Comparison of ENCODE assay signal across 17 cellular contexts in genomic region chr19:33383722-33384292, GRCh38. TPM values are rescaled to one million over a fixed set of nuclear protein-coding genes. Genes with fewer than 3 reads are reported as not detected.
DNase-seq lines count a peak whose midpoint lies in the region; ATAC-seq, FAIRE-seq and TF ChIP-seq lines count a peak whose summit lies in the region.
"Had no signal": no experiment of that assay in that cellular context is flagged by ENCODE, and none has a peak within 500 bp of the region (broad histone marks: within the 10 kb centered on the region; RNA-seq: fewer than 3 reads in every experiment).

No MANE protein-coding gene starts in this region.

- H3K9me3 Mint-ChIP-seq in activated naive CD4-positive, alpha-beta T cell treated with anti-CD3 and anti-CD28 coated beads, Interleukin-2, amount 50 U/mL, for 24 hours: no peaks in the 10 kb centered on the region
- H3K9me3 Mint-ChIP-seq in activated naive CD4-positive, alpha-beta T cell treated with anti-CD3 and anti-CD28 coated beads for 36 hours: no peaks in the 10 kb centered on the region
- H3K9me3 Mint-ChIP-seq in Calu3 (ENCODE audit: low read depth, unreplicated experiment): no peaks in the 10 kb centered on the region
- H3K9me3 Mint-ChIP-seq: CD4-positive, alpha-beta T cell had no signal

- peaks cover 0 to 14% (median 10%) of the 10 kb centered on the region in 4 donors for H3K4me1 ChIP-seq in sigmoid colon
- no peaks in the 10 kb centered on the region for H3K4me1 ChIP-seq in mesendoderm (ENCODE audit: control insufficient read depth, low read depth, low read length)

- 91 to 92% methylated on average over 13 of the region's 13 CpGs for WGBS in sigmoid colon, 2 donors
- WGBS in mesendoderm (ENCODE audit: extremely low coverage, insufficient coverage, low lambda C conversion rate): no CpG with 5 or more reads among the region's 13 CpGs

- no peak overlapping the region for H3K4me3 Mint-ChIP-seq in activated naive CD4-positive, alpha-beta T cell treated with anti-CD3 and anti-CD28 coated beads, Interleukin-2, amount 50 U/mL, for 24 hours
- no peak overlapping the region for H3K4me3 Mint-ChIP-seq in activated naive CD4-positive, alpha-beta T cell treated with anti-CD3 and anti-CD28 coated beads for 36 hours
- no peak overlapping the region for H3K4me3 Mint-ChIP-seq in Calu3 (ENCODE audit: low read depth, unreplicated experiment)
- H3K4me3 Mint-ChIP-seq: CD4-positive, alpha-beta T cell had no signal

- no peak overlapping the region for H3K4ac ChIP-seq in mesendoderm (ENCODE audit: low read depth, low read length)

- TF ChIP-seq CTCF in Calu3 (IDR thresholded peaks at IDR 0.05; ENCODE audit: unreplicated experiment) (no peak), bronchial epithelial cell (IDR thresholded peaks at IDR 0.05; ENCODE audit: insufficient read depth, low read length, severe bottlenecking) (no peak), sigmoid colon (IDR thresholded peaks at IDR 0.05) (no peak)

- peaks cover 6% of the 10 kb centered on the region for H3K36me3 Mint-ChIP-seq in activated naive CD4-positive, alpha-beta T cell treated with anti-CD3 and anti-CD28 coated beads, Interleukin-2, amount 50 U/mL, for 24 hours
- H3K36me3 Mint-ChIP-seq in activated naive CD4-positive, alpha-beta T cell treated with anti-CD3 and anti-CD28 coated beads for 36 hours (ENCODE audit: low read depth): peaks cover 24% of the 10 kb centered on the region
- peaks cover 47% of the 10 kb centered on the region for H3K36me3 Mint-ChIP-seq in Calu3 (ENCODE audit: insufficient read depth, unreplicated experiment)

- DNase-seq in activated naive CD4-positive, alpha-beta T cell treated with anti-CD3 and anti-CD28 coated beads for 36 hours: no peak
- DNase-seq in Calu3 (no peak), bronchial epithelial cell (ENCODE audit: low read depth) (no peak), sigmoid colon (peak; percentile 59), mesendoderm (no peak)
- DNase-seq: ACHN, GF-D8, Kasumi-1, NCI-H1105 treated with DMSO at 0.1 percent for 48 hours, NCI-H1930, NCI-H2171, NCI-H446 treated with DMSO at 0.1 percent for 48 hours, NCI-H82 had no signal

- no peak overlapping the region for H3K56ac ChIP-seq in mesendoderm (ENCODE audit: low read length)

- intact Hi-C loops in activated naive CD4-positive, alpha-beta T cell treated with anti-CD3 and anti-CD28 coated beads for 36 hours (cut with micrococcal nuclease): no loop called here
- intact Hi-C loops in Calu3 (cut with micrococcal nuclease; ENCODE audit: unreplicated experiment): no loop called here
- intact Hi-C loops in sigmoid colon (cut with DNase I): no loop called here

- peaks cover 16% of the 10 kb centered on the region for H3K36me3 ChIP-seq in bronchial epithelial cell (ENCODE audit: control insufficient read depth, insufficient read depth, low read length)
- H3K36me3 ChIP-seq in sigmoid colon: peaks cover 0 to 35% (median 5%) of the 10 kb centered on the region in 4 donors
- no peaks in the 10 kb centered on the region for H3K36me3 ChIP-seq in mesendoderm (ENCODE audit: control insufficient read depth, insufficient read depth, low read length)

- H3K9me3 ChIP-seq in sigmoid colon: no peaks in the 10 kb centered on the region

- no peak overlapping the region for H3K4me2 ChIP-seq in mesendoderm (ENCODE audit: low read length)

- no peak overlapping the region for H4K8ac ChIP-seq in mesendoderm (ENCODE audit: low read depth, low read length)

- H3K27ac Mint-ChIP-seq in activated naive CD4-positive, alpha-beta T cell treated with anti-CD3 and anti-CD28 coated beads, Interleukin-2, amount 50 U/mL, for 24 hours: peak overlapping the region; percentile 70
- H3K27ac Mint-ChIP-seq in activated naive CD4-positive, alpha-beta T cell treated with anti-CD3 and anti-CD28 coated beads for 36 hours: no peak overlapping the region
- H3K27ac Mint-ChIP-seq in Calu3 (ENCODE audit: unreplicated experiment): peak overlapping the region; percentile 7

- H3K79me2 ChIP-seq in mesendoderm (ENCODE audit: control insufficient read depth, insufficient read depth, low read length): peaks cover 22% of the 10 kb centered on the region

- H3K27me3 ChIP-seq in bronchial epithelial cell (ENCODE audit: control insufficient read depth, insufficient read depth, low read length) (no peaks in the 10 kb centered on the region), sigmoid colon (no peaks in the 10 kb centered on the region), mesendoderm (ENCODE audit: insufficient read depth, low read length, poor library complexity) (no peaks in the 10 kb centered on the region)

- no peak overlapping the region for H2BK120ac ChIP-seq in mesendoderm (ENCODE audit: low read depth, low read length)

- no peak overlapping the region for H2BK15ac ChIP-seq in mesendoderm (replicated peaks; ENCODE audit: low read depth)

- H3K79me1 ChIP-seq in mesendoderm (ENCODE audit: low read length): peaks cover 18% of the 10 kb centered on the region

- no peak overlapping the region for H3K23ac ChIP-seq in mesendoderm (ENCODE audit: low read length)

- peak; percentile 52 for FAIRE-seq in bronchial epithelial cell (lab: Jason Lieb, UNC)
- FAIRE-seq: H54 had no signal

- no TSS peak for BruUV-seq in Calu3 (replicated peaks; lab: Mats Ljungman, UMichigan)

- no peak for TF ChIP-seq EP300 in sigmoid colon (IDR thresholded peaks at IDR 0.05)

- no peak for ATAC-seq in HG03097 (IDR thresholded peaks at IDR 0.05; ENCODE audit: low FRiP score, unreplicated experiment)

- H2AK5ac ChIP-seq in mesendoderm (ENCODE audit: low read length): no peak overlapping the region

- H4K5ac ChIP-seq in mesendoderm (ENCODE audit: low read length): no peak overlapping the region

- H3K18ac ChIP-seq in mesendoderm (ENCODE audit: low read length): no peak overlapping the region

- no peaks in the 10 kb centered on the region for H3K27me3 Mint-ChIP-seq in activated naive CD4-positive, alpha-beta T cell treated with anti-CD3 and anti-CD28 coated beads, Interleukin-2, amount 50 U/mL, for 24 hours
- H3K27me3 Mint-ChIP-seq in activated naive CD4-positive, alpha-beta T cell treated with anti-CD3 and anti-CD28 coated beads for 36 hours (ENCODE audit: low read depth): no peaks in the 10 kb centered on the region
- no peaks in the 10 kb centered on the region for H3K27me3 Mint-ChIP-seq in Calu3 (ENCODE audit: unreplicated experiment)
- H3K27me3 Mint-ChIP-seq: CD4-positive, alpha-beta T cell had no signal

- CTCF ChIA-PET in activated naive CD4-positive, alpha-beta T cell treated with anti-CD3 and anti-CD28 coated beads for 36 hours (lab: Charles Lee): interaction anchor here (1.0 to 1.6 kb wide), 3 partner anchors 10 to 47 kb away, joined by 3 to 4 read pairs (median 4); no protein-coding TSS in a partner anchor
- CTCF ChIA-PET in Calu3 (lab: Charles Lee): interaction anchor here (0.6 kb wide), 1 partner anchor 198 kb away, joined by 4 read pairs; no protein-coding TSS in a partner anchor

- no peak overlapping the region for H3K9ac ChIP-seq in mesendoderm (ENCODE audit: low read length)

- TF ChIP-seq POLR2A in sigmoid colon (IDR thresholded peaks at IDR 0.05): no peak

- no peak overlapping the region for H3K27ac ChIP-seq in sigmoid colon
- H3K27ac ChIP-seq in mesendoderm (ENCODE audit: low read depth, low read length): no peak overlapping the region

- H3K4me1 Mint-ChIP-seq in activated naive CD4-positive, alpha-beta T cell treated with anti-CD3 and anti-CD28 coated beads, Interleukin-2, amount 50 U/mL, for 24 hours: peaks cover 41% of the 10 kb centered on the region
- H3K4me1 Mint-ChIP-seq in activated naive CD4-positive, alpha-beta T cell treated with anti-CD3 and anti-CD28 coated beads for 36 hours (ENCODE audit: low read depth): peaks cover 19% of the 10 kb centered on the region
- H3K4me1 Mint-ChIP-seq in Calu3 (ENCODE audit: low read depth, unreplicated experiment): peaks cover 7% of the 10 kb centered on the region

- H2BK5ac ChIP-seq in mesendoderm (ENCODE audit: low read length): no peak overlapping the region

- no peak overlapping the region for H3K4me3 ChIP-seq in bronchial epithelial cell (ENCODE audit: low read depth, low read length)
- no peak overlapping the region for H3K4me3 ChIP-seq in sigmoid colon
- no peak overlapping the region for H3K4me3 ChIP-seq in mesendoderm (ENCODE audit: low read length)

RNA-seq across cellular contexts. Expression of gene CEBPG, which starts 10.3 kb away (rescaled TPM):
- total RNA-seq in activated naive CD4-positive, alpha-beta T cell treated with anti-CD3 and anti-CD28 coated beads for 36 hours: 10 to 100 TPM; 37.3 to 38.7 TPM
- 38.3 and 39.5 TPM in 2 replicates for total RNA-seq in Calu3 (2022)
- 124 and 128 TPM in 2 replicates for total RNA-seq in bronchial epithelial cell
- 10 to 100 TPM; 18.6 to 27.8 (median 23.0) TPM for total RNA-seq in sigmoid colon
- polyA plus RNA-seq in sigmoid colon: 10 to 100 TPM; 44.2 to 84.6 (median 64.9) TPM
- 19.1 TPM for polyA plus RNA-seq in mesendoderm (2013, experiment 1 of 2)
- polyA plus RNA-seq in mesendoderm (2013, experiment 2 of 2): 19.3 TPM
